In the genomic region with DNA sequence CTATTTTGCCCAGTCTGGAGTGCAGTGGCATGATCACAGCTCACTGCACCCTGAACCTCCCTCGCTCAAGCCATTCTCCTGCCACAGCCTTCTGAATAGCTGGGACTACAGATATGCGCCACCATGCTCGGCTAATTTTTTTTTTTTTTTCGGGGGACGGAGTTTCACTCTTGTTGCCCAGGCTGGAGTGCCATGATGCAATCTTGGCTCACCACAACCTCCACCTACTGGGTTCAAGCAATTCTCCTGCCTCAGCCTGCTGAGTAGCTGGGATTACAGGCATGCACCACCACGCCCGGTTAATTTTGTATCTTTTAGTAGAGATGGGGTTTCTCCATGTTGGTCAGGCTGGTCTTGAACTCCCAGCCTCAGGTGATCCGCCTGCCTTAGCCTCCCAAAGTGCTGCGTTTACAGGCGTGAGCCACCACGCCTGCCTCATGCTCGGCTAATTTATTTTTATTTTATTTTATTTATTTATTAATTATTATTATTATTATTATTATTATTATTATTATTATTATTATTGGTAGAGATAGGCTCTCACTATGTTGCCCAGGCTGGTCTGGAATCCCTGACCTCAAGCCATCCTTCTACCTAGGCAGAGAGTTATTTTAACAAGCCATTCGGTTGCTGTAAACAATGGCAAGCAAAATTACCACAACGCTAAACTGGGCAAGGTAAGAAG, we compare ENCODE assay signal across 8 cellular contexts. TPM values are rescaled to one million over a fixed set of nuclear protein-coding genes. Genes with fewer than 3 reads are reported as not detected.
DNase-seq lines count a peak whose midpoint lies in the region; ATAC-seq, FAIRE-seq and TF ChIP-seq lines count a peak whose summit lies in the region.
"Not testable (repeated sequence)": the region's sequence is repeated elsewhere in the genome, so short reads cannot be mapped to it uniquely, and the experiment has no call there.

No MANE protein-coding gene starts in this region.

- not testable (repeated sequence) for H2BK20ac ChIP-seq in IMR-90 (ENCODE audit: low read depth, low read length)

- not testable (repeated sequence) for H2BK15ac ChIP-seq in IMR-90 (ENCODE audit: low read depth, low read length)

- not testable (repeated sequence) for TF ChIP-seq RAD21 in IMR-90 (IDR thresholded peaks at IDR 0.05; ENCODE audit: low read length); HepG2 (CRISPR knock-in tag; IDR thresholded peaks at IDR 0.05)

- TF ChIP-seq EP300 in HepG2 (IDR thresholded peaks at IDR 0.05; ENCODE audit: low read depth in 2 of 2, low read length in 2 of 2); HepG2 (CRISPR knock-in tag; IDR thresholded peaks at IDR 0.05; ENCODE audit: borderline replicate concordance); transverse colon (IDR thresholded peaks at IDR 0.05; ENCODE audit: low read depth): not testable (repeated sequence)

- peak overlapping the region in 3 of 11 experiments; percentile 0 to 47 (median 26); a peak in 1 of 22 replicates for H3K9ac ChIP-seq in BLaER1 treated with 17β-estradiol and CSF1 and Interleukin-3, amounts not matched to agents 10 nM and 100 nM
- H3K9ac ChIP-seq in IMR-90 (ENCODE audit: low read depth, low read length); HepG2 (ENCODE audit: insufficient read depth, low read depth, low read length): not testable (repeated sequence)
- peak overlapping the region; percentile 18; the same call in 1 of the 2 replicates for H3K9ac ChIP-seq in OCI-LY1 (ENCODE audit: low read length)
- H3K9ac ChIP-seq in SU-DHL-6 (ENCODE audit: low read length), result peak overlapping the region; percentile 39

- H3K79me2 ChIP-seq in OCI-LY1 (ENCODE audit: insufficient read depth, low read length); HepG2 (ENCODE audit: insufficient read depth, low read length): not testable (repeated sequence)
- peaks cover 12% of the 10 kb centered on the region for H3K79me2 ChIP-seq in SU-DHL-6 (ENCODE audit: insufficient read depth, low read length)

- ATAC-seq in IMR-90 (ENCODE audit: low read depth); HepG2: not testable (repeated sequence)

- peak overlapping the region; percentile 27 to 84 (median 62); a peak in 18 of 22 replicates for H3K4me2 ChIP-seq in BLaER1 treated with 17β-estradiol and CSF1 and Interleukin-3, amounts not matched to agents 10 nM and 100 nM
- H3K4me2 ChIP-seq in IMR-90 (ENCODE audit: low read depth, low read length); HepG2 (ENCODE audit: low read depth, low read length): not testable (repeated sequence)
- H3K4me2 ChIP-seq in OCI-LY1 (ENCODE audit: low read length), result peak overlapping the region; percentile 7
- H3K4me2 ChIP-seq in SU-DHL-6 (ENCODE audit: low read depth, low read length, poor library complexity, severe bottlenecking), result peak overlapping the region; percentile 69

- not testable (repeated sequence) for H3K9me2 ChIP-seq in OCI-LY1 (ENCODE audit: low read depth, low read length); SU-DHL-6 (replicated peaks; ENCODE audit: insufficient read depth, low read length)

- peaks cover 15% of the 10 kb centered on the region in 2 experiments for H3K79me1 ChIP-seq in IMR-90 (ENCODE audit: low read depth in 1 of 2, low read length in 2 of 2)

- not testable (repeated sequence) for FAIRE-seq in bronchial epithelial cell (lab: Jason Lieb, UNC); HepG2 (lab: Jason Lieb, UNC)

- dilution Hi-C loops in IMR-90 (cut with HindIII; ENCODE audit: low sequenced_read_pairs, unreplicated experiment), result not testable (repeated sequence)

- H3K4me3 ChIP-seq in BLaER1 treated with 17β-estradiol and CSF1 and Interleukin-3, amounts not matched to agents 10 nM and 100 nM; IMR-90 (ENCODE audit: insufficient read depth, low read depth, low read length); OCI-LY1 (ENCODE audit: low read depth, low read length, poor library complexity, severe bottlenecking); bronchial epithelial cell (ENCODE audit: low read depth, low read length); HepG2 (replicated peaks in 1 of 3; ENCODE audit: insufficient read depth in 1 of 3, low read depth in 2 of 3, low read length in 3 of 3); transverse colon: not testable (repeated sequence)
- H3K4me3 ChIP-seq in NB4 (ENCODE audit: low read depth, low read length) (peak overlapping the region; percentile 19), SU-DHL-6 (ENCODE audit: insufficient read depth, low read length, poor library complexity, severe bottlenecking) (peak overlapping the region; percentile 8)

- not testable (repeated sequence) for H3F3A ChIP-seq in OCI-LY1 (ENCODE audit: insufficient read depth, low read length)
- H3F3A ChIP-seq in SU-DHL-6 (ENCODE audit: insufficient read depth), result peaks cover 33% of the 10 kb centered on the region

- not testable (repeated sequence) for H3K23ac ChIP-seq in IMR-90 (ENCODE audit: low read depth, low read length)

- H3K56ac ChIP-seq in IMR-90 (ENCODE audit: extremely low read depth, insufficient read depth, low read length), result not testable (repeated sequence)

- not testable (repeated sequence) for H2AK5ac ChIP-seq in IMR-90 (ENCODE audit: low read depth, low read length)

- not testable (repeated sequence) for H3K18ac ChIP-seq in IMR-90 (ENCODE audit: low read depth, low read length)

- H3K4ac ChIP-seq in IMR-90 (ENCODE audit: low read depth, low read length), result not testable (repeated sequence)

- H3K9me1 ChIP-seq in IMR-90 (ENCODE audit: insufficient read depth, low read length), result not testable (repeated sequence)

- not testable (repeated sequence) for H4K5ac ChIP-seq in IMR-90 (ENCODE audit: low read depth, low read length)

- H2AFZ ChIP-seq in IMR-90 (replicated peaks; ENCODE audit: low read length, poor library complexity); OCI-LY1 (ENCODE audit: low read length); HepG2 (ENCODE audit: low read length): not testable (repeated sequence)
- peak overlapping the region; percentile 67 for H2AFZ ChIP-seq in SU-DHL-6 (ENCODE audit: low read depth, low read length, severe bottlenecking)

- 83% methylated on average over 2 of the region's 14 CpGs; no CpG with 5 or more reads in 1 of the 2 experiments for WGBS in IMR-90 (ENCODE audit: extremely low coverage in 2 of 2, insufficient read length in 1 of 2), 2 experiments
- WGBS in HepG2 (ENCODE audit: low lambda C conversion rate), result 58% methylated on average over 14 of the region's 14 CpGs
- 72 to 81% methylated on average over 6 to 14 of the region's 14 CpGs for WGBS in transverse colon (ENCODE audit: low coverage in 1 of 2), 2 donors

- DNase-seq in IMR-90; HepG2 (ENCODE audit: low spot score); transverse colon: not testable (repeated sequence)
- DNase-seq in NB4 (ENCODE audit: low read depth) (peak; percentile 94), bronchial epithelial cell (ENCODE audit: low read depth) (peak; percentile 52)

- in situ Hi-C loops in IMR-90 (cut with MboI; ENCODE audit: low sequenced_read_pairs); HepG2 (cut with HindIII; ENCODE audit: extremely low pct_ligation_motif_present, low pct_unique_long_range_greater_than_20kb); transverse colon (cut with MboI; ENCODE audit: low pct_ligation_motif_present in 1 of 4, low pct_unique_long_range_greater_than_20kb in 1 of 4, low sequenced_read_pairs in 3 of 4): not testable (repeated sequence)

- not testable (repeated sequence) for H4K8ac ChIP-seq in IMR-90 (ENCODE audit: low read depth in 2 of 2, low read length in 2 of 2)

- H3K4me1 ChIP-seq in BLaER1 treated with 17β-estradiol and CSF1 and Interleukin-3, amounts not matched to agents 10 nM and 100 nM, result peaks cover 25 to 54% (median 40%) of the 10 kb centered on the region in 10 experiments
- not testable (repeated sequence) for H3K4me1 ChIP-seq in IMR-90 (ENCODE audit: control insufficient read depth, insufficient read depth, low read length)
- H3K4me1 ChIP-seq in OCI-LY1 (ENCODE audit: insufficient read depth, low read length, severe bottlenecking) (peaks cover 21% of the 10 kb centered on the region), HepG2 (ENCODE audit: insufficient read depth, low read length) (peaks cover 22% of the 10 kb centered on the region), transverse colon (peaks cover 6 to 23% (median 7%) of the 10 kb centered on the region in 4 donors)

- peaks cover 0 to 12% (median 4%) of the 10 kb centered on the region in 11 experiments; a peak in 4 of 22 replicates for H4K20me1 ChIP-seq in BLaER1 treated with 17β-estradiol and CSF1 and Interleukin-3, amounts not matched to agents 10 nM and 100 nM
- H4K20me1 ChIP-seq in IMR-90 (ENCODE audit: insufficient read depth, low read length); OCI-LY1 (ENCODE audit: insufficient read depth, low read length); SU-DHL-6 (ENCODE audit: low read depth, low read length); HepG2 (ENCODE audit: insufficient read depth, low read length): not testable (repeated sequence)

- not testable (repeated sequence) for H3K27me3 ChIP-seq in BLaER1 treated with 17β-estradiol and CSF1 and Interleukin-3, amounts not matched to agents 10 nM and 100 nM; IMR-90 (ENCODE audit: control insufficient read depth, insufficient read depth, low read length); OCI-LY1 (ENCODE audit: insufficient read depth, low read length); SU-DHL-6 (ENCODE audit: low read length); bronchial epithelial cell (ENCODE audit: control insufficient read depth, insufficient read depth, low read length); HepG2 (ENCODE audit: control insufficient read depth in 1 of 2, insufficient read depth in 2 of 2, low read length in 2 of 2); transverse colon

- peak overlapping the region in 5 of 11 experiments; percentile 39 to 67 (median 40); a peak in 9 of 22 replicates for H3K27ac ChIP-seq in BLaER1 treated with 17β-estradiol and CSF1 and Interleukin-3, amounts not matched to agents 10 nM and 100 nM
- H3K27ac ChIP-seq in IMR-90 (ENCODE audit: insufficient read depth, low read length) (peak overlapping the region; percentile 23; the same call in 1 of the 2 replicates), OCI-LY1 (ENCODE audit: low read depth, low read length, poor library complexity, severe bottlenecking) (peak overlapping the region; percentile 84), SU-DHL-6 (ENCODE audit: low read depth, low read length) (peak overlapping the region; percentile 96), transverse colon (peak overlapping the region in 3 of 4 donors; percentile 0 to 42 (median 23))
- H3K27ac ChIP-seq in HepG2 (ENCODE audit: extremely low read length, insufficient read depth, low read length), result not testable (repeated sequence)

- POLR2A ChIA-PET in IMR-90 (lab: Charles Lee; ENCODE audit: unreplicated experiment), result not testable (repeated sequence)
- POLR2A ChIA-PET in HepG2 (lab: Yijun Ruan, JAX), result interaction anchor here (0.6 kb wide), 1 partner anchor 62 kb away, joined by 3 read pairs; no protein-coding TSS in a partner anchor

- TF ChIP-seq CTCF in IMR-90 (conservative IDR thresholded peaks at IDR 0.05; ENCODE audit: low read depth, low read length); NB4 (IDR thresholded peaks at IDR 0.05; ENCODE audit: low read depth, low read length); OCI-LY1 (IDR thresholded peaks at IDR 0.05; ENCODE audit: low read length); SU-DHL-6 (IDR thresholded peaks at IDR 0.05; ENCODE audit: insufficient read depth, low read length, poor library complexity, severe bottlenecking); bronchial epithelial cell (IDR thresholded peaks at IDR 0.05; ENCODE audit: insufficient read depth, low read length, severe bottlenecking); HepG2 (CRISPR knock-in tag; IDR thresholded peaks at IDR 0.05); transverse colon (IDR thresholded peaks at IDR 0.05): not testable (repeated sequence)

- peaks cover 0 to 16% (median 7%) of the 10 kb centered on the region in 11 experiments; a peak in 6 of 22 replicates for H3K36me3 ChIP-seq in BLaER1 treated with 17β-estradiol and CSF1 and Interleukin-3, amounts not matched to agents 10 nM and 100 nM
- H3K36me3 ChIP-seq in IMR-90 (ENCODE audit: control insufficient read depth, insufficient read depth, low read length); OCI-LY1 (ENCODE audit: insufficient read depth, low read length); SU-DHL-6 (ENCODE audit: low read length); bronchial epithelial cell (ENCODE audit: control insufficient read depth, insufficient read depth, low read length); HepG2 (replicated peaks in 1 of 2; ENCODE audit: control insufficient read depth in 1 of 2, insufficient read depth in 2 of 2, low read length in 2 of 2); transverse colon: not testable (repeated sequence)

- not testable (repeated sequence) for H3K9me3 ChIP-seq in BLaER1 treated with 17β-estradiol and CSF1 and Interleukin-3, amounts not matched to agents 10 nM and 100 nM (replicated peaks in 1 of 11); IMR-90 (ENCODE audit: control insufficient read depth, insufficient read depth, low read length); OCI-LY1 (ENCODE audit: low read length); SU-DHL-6 (ENCODE audit: insufficient read depth, low read length); HepG2 (ENCODE audit: low read length); transverse colon

- not testable (repeated sequence) for H3K14ac ChIP-seq in IMR-90 (replicated peaks; ENCODE audit: low read depth, low read length)

- not testable (repeated sequence) for H2BK120ac ChIP-seq in IMR-90 (ENCODE audit: low read depth, low read length)

- H2AK9ac ChIP-seq in IMR-90 (replicated peaks; ENCODE audit: low read depth, low read length, poor library complexity), result not testable (repeated sequence)

- H4K91ac ChIP-seq in IMR-90 (ENCODE audit: insufficient read depth, low read depth, low read length), result not testable (repeated sequence)

- not testable (repeated sequence) for TF ChIP-seq POLR2A in IMR-90 (IDR thresholded peaks at IDR 0.05; ENCODE audit: low read depth, low read length); NB4 (IDR thresholded peaks at IDR 0.05; ENCODE audit: extremely low read depth, insufficient read length); HepG2 (IDR thresholded peaks at IDR 0.05; ENCODE audit: insufficient read depth in 1 of 2, low read depth in 2 of 2, low read length in 2 of 2); transverse colon (IDR thresholded peaks at IDR 0.05)

- BruUV-seq in IMR-90 (replicated peaks; lab: Mats Ljungman, UMichigan); HepG2 (replicated peaks; lab: Mats Ljungman, UMichigan): not testable (repeated sequence)

- H2BK5ac ChIP-seq in IMR-90 (ENCODE audit: low read depth, low read length, poor library complexity, severe bottlenecking), result not testable (repeated sequence)

- CTCF ChIA-PET in IMR-90 (lab: Yijun Ruan, JAX), result interaction anchor here (0.5 to 0.9 kb wide), 3 partner anchors 17 to 1560 kb away, joined by 3 to 6 read pairs (median 3); no protein-coding TSS in a partner anchor
- CTCF ChIA-PET in HepG2 (lab: Yijun Ruan, JAX; ENCODE audit: low intra/inter-chr PET ratio, low total read pairs), result not testable (repeated sequence)

- intact Hi-C loops in IMR-90 (cut with micrococcal nuclease); HepG2 (cut with micrococcal nuclease; ENCODE audit: unreplicated experiment); transverse colon (cut with DNase I; ENCODE audit: low total_unique reads): not testable (repeated sequence)

RNA-seq across cellular contexts. Expression of gene FAM220A, which starts 2.1 kb away (rescaled TPM):
- total RNA-seq in IMR-90 (2012; rRNA removed), result 13.1 and 13.9 TPM in 2 replicates
- polyA plus RNA-seq in IMR-90 (2012; rRNA removed), result 11.4 and 11.5 TPM in 2 replicates
- polyA plus RNA-seq in IMR-90 (2012; cell fraction: cytosol; rRNA removed), result 10.0 and 13.7 TPM in 2 replicates
- polyA plus RNA-seq in IMR-90 (2012; cell fraction: nucleus; rRNA removed; ENCODE audit: low replicate concordance), result 3.8 and 5.4 TPM in 2 replicates
- 31.6 and 42.5 TPM in 2 replicates for total RNA-seq in bronchial epithelial cell
- total RNA-seq in HepG2 (2016; rRNA removed; fragmentation: Illumina TruSeq; extraction: Trizol), result 12.0 and 14.7 TPM in 2 replicates
- 8.8 TPM in 2 replicates for total RNA-seq in HepG2 (2016; cell fraction: cytosol; rRNA removed; fragmentation: Illumina TruSeq; extraction: Trizol; ENCODE audit: low read depth)
- 12.4 and 12.8 TPM in 2 replicates for total RNA-seq in HepG2 (2016; cell fraction: insoluble cytoplasmic fraction; rRNA removed; fragmentation: Illumina TruSeq; extraction: Trizol)
- 24.5 and 25.6 TPM in 2 replicates for total RNA-seq in HepG2 (2016; cell fraction: membrane; rRNA removed; fragmentation: Illumina TruSeq; extraction: Trizol)
- 6.4 and 7.1 TPM in 2 replicates for total RNA-seq in HepG2 (2016; cell fraction: nucleus; rRNA removed; fragmentation: Illumina TruSeq; extraction: Trizol)
- polyA plus RNA-seq in HepG2 (2011; rRNA removed), result 10.2 and 10.5 TPM in 2 replicates
- 8.5 and 10.8 TPM in 2 replicates for polyA plus RNA-seq in HepG2 (2011; cell fraction: cytosol; rRNA removed)
- 3.0 and 4.0 TPM in 2 replicates for polyA plus RNA-seq in HepG2 (2011; cell fraction: nucleus; rRNA removed)
- polyA plus RNA-seq in HepG2 (2012), result 8.1 and 8.3 TPM in 2 replicates
- 10.3 and 11.6 TPM in 2 replicates for polyA plus RNA-seq in HepG2 (2016; cell fraction: cytosol; fragmentation: Illumina TruSeq; extraction: Trizol; ENCODE audit: low read depth)
- 16.3 and 16.9 TPM in 2 replicates for polyA plus RNA-seq in HepG2 (2016; cell fraction: insoluble cytoplasmic fraction; fragmentation: Illumina TruSeq; extraction: Trizol; ENCODE audit: low read depth)
- 20.2 and 22.5 TPM in 2 replicates for polyA plus RNA-seq in HepG2 (2016; cell fraction: membrane; fragmentation: Illumina TruSeq; extraction: Trizol; ENCODE audit: low read depth)
- 8.1 and 8.6 TPM in 2 replicates for polyA plus RNA-seq in HepG2 (2016; cell fraction: nucleus; fragmentation: Illumina TruSeq; extraction: Trizol; ENCODE audit: insufficient read depth, low read depth)
- 12.7 and 12.9 TPM in 2 replicates for polyA minus RNA-seq in HepG2 (2011; rRNA and poly(A)+ RNA removed; ENCODE audit: low replicate concordance)
- polyA minus RNA-seq in HepG2 (2011; cell fraction: cytosol; rRNA and poly(A)+ RNA removed), result 11.9 and 15.0 TPM in 2 replicates
- polyA minus RNA-seq in HepG2 (2011; cell fraction: nucleus; rRNA and poly(A)+ RNA removed), result 4.0 and 4.7 TPM in 2 replicates
- 10 to 100 TPM; 13.4 to 50.7 (median 15.0) TPM for total RNA-seq in transverse colon

RNA-seq across cellular contexts. Expression of gene RAC1, which starts 23.4 kb away (rescaled TPM):
- 127 and 128 TPM in 2 replicates for total RNA-seq in IMR-90 (2012; rRNA removed)
- 360 and 364 TPM in 2 replicates for polyA plus RNA-seq in IMR-90 (2012; rRNA removed)
- 119 and 122 TPM in 2 replicates for polyA plus RNA-seq in IMR-90 (2012; cell fraction: cytosol; rRNA removed)
- 54.9 and 241 TPM in 2 replicates for polyA plus RNA-seq in IMR-90 (2012; cell fraction: nucleus; rRNA removed; ENCODE audit: low replicate concordance)
- total RNA-seq in bronchial epithelial cell, result 81.5 and 108 TPM in 2 replicates
- 80.7 and 92.3 TPM in 2 replicates for total RNA-seq in HepG2 (2016; rRNA removed; fragmentation: Illumina TruSeq; extraction: Trizol)
- total RNA-seq in HepG2 (2016; cell fraction: cytosol; rRNA removed; fragmentation: Illumina TruSeq; extraction: Trizol; ENCODE audit: low read depth), result 33.7 and 42.8 TPM in 2 replicates
- total RNA-seq in HepG2 (2016; cell fraction: insoluble cytoplasmic fraction; rRNA removed; fragmentation: Illumina TruSeq; extraction: Trizol), result 79.1 and 81.6 TPM in 2 replicates
- 68.4 and 78.8 TPM in 2 replicates for total RNA-seq in HepG2 (2016; cell fraction: membrane; rRNA removed; fragmentation: Illumina TruSeq; extraction: Trizol)
- total RNA-seq in HepG2 (2016; cell fraction: nucleus; rRNA removed; fragmentation: Illumina TruSeq; extraction: Trizol), result 43.3 and 45.3 TPM in 2 replicates
- polyA plus RNA-seq in HepG2 (2011; rRNA removed), result 183 and 228 TPM in 2 replicates
- 157 and 234 TPM in 2 replicates for polyA plus RNA-seq in HepG2 (2011; cell fraction: cytosol; rRNA removed)
- polyA plus RNA-seq in HepG2 (2011; cell fraction: nucleus; rRNA removed), result 75.7 and 78.6 TPM in 2 replicates
- 160 and 216 TPM in 2 replicates for polyA plus RNA-seq in HepG2 (2012)
- polyA plus RNA-seq in HepG2 (2016; cell fraction: cytosol; fragmentation: Illumina TruSeq; extraction: Trizol; ENCODE audit: low read depth), result 133 and 156 TPM in 2 replicates
- 227 and 254 TPM in 2 replicates for polyA plus RNA-seq in HepG2 (2016; cell fraction: insoluble cytoplasmic fraction; fragmentation: Illumina TruSeq; extraction: Trizol; ENCODE audit: low read depth)
- 179 and 194 TPM in 2 replicates for polyA plus RNA-seq in HepG2 (2016; cell fraction: membrane; fragmentation: Illumina TruSeq; extraction: Trizol; ENCODE audit: low read depth)
- 148 and 169 TPM in 2 replicates for polyA plus RNA-seq in HepG2 (2016; cell fraction: nucleus; fragmentation: Illumina TruSeq; extraction: Trizol; ENCODE audit: insufficient read depth, low read depth)
- polyA minus RNA-seq in HepG2 (2011; rRNA and poly(A)+ RNA removed; ENCODE audit: low replicate concordance), result 104 and 174 TPM in 2 replicates
- polyA minus RNA-seq in HepG2 (2011; cell fraction: cytosol; rRNA and poly(A)+ RNA removed), result 92.9 and 96.5 TPM in 2 replicates
- 45.4 and 62.7 TPM in 2 replicates for polyA minus RNA-seq in HepG2 (2011; cell fraction: nucleus; rRNA and poly(A)+ RNA removed)
- 100 to 1,000 TPM; 102 to 196 (median 164) TPM for total RNA-seq in transverse colon
